ENCODE assay signal across 2 cellular contexts in the genomic region with DNA sequence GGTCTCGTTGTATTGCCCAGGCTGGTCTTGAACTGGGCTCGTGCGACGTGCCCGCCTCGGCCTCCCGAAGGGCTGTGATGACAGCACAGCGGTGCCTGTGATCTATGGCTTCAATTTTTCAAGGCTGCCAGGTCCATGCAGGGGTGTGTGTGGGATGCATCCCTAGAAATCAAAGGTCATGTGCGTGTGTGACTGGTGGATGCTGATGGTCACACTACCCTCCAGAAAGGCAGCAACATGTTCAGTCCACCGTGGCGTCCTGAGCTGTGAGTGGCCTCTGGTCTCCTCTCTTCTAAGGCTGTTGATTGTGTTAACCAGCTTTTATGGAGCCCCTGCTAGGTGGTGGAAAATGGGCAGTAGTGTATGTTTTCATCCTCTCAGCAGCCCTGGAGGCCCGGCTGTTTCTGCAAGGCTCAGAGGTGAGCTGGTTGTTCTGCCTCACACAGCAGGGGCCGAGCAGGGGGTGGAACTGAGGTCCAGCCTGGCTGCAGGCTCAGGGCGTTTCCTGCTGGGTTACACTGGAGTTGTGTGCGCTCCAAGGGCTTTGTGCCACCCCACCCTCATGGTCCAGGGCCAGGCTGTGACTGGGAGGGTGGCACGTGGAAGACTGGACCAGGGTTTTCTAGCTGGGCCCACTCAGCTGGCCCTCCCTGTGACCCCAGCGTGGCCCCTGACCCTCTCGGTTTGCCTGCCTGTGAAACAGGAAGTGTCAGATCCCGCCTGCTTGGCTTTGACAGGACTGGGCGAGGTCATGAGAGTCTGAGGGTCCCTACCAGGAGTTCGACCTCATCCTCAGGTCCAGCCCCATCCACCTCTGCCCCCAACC.
TF ChIP-seq lines count a peak whose summit lies in the region.

No MANE protein-coding gene starts in this region.

TF ChIP-seq in GM23338, 12 proteins besides CTCF, POLR2A, EP300 and RAD21 (continued from another document):
- TF ChIP-seq, protein P1, sequence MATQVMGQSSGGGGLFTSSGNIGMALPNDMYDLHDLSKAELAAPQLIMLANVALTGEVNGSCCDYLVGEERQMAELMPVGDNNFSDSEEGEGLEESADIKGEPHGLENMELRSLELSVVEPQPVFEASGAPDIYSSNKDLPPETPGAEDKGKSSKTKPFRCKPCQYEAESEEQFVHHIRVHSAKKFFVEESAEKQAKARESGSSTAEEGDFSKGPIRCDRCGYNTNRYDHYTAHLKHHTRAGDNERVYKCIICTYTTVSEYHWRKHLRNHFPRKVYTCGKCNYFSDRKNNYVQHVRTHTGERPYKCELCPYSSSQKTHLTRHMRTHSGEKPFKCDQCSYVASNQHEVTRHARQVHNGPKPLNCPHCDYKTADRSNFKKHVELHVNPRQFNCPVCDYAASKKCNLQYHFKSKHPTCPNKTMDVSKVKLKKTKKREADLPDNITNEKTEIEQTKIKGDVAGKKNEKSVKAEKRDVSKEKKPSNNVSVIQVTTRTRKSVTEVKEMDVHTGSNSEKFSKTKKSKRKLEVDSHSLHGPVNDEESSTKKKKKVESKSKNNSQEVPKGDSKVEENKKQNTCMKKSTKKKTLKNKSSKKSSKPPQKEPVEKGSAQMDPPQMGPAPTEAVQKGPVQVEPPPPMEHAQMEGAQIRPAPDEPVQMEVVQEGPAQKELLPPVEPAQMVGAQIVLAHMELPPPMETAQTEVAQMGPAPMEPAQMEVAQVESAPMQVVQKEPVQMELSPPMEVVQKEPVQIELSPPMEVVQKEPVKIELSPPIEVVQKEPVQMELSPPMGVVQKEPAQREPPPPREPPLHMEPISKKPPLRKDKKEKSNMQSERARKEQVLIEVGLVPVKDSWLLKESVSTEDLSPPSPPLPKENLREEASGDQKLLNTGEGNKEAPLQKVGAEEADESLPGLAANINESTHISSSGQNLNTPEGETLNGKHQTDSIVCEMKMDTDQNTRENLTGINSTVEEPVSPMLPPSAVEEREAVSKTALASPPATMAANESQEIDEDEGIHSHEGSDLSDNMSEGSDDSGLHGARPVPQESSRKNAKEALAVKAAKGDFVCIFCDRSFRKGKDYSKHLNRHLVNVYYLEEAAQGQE (IDR thresholded peaks at IDR 0.05; ENCODE audit: unreplicated experiment): no peak
- TF ChIP-seq POLR2AphosphoS5 (IDR thresholded peaks at IDR 0.05; ENCODE audit: low read depth) (no peak), EZH2phosphoT487 (IDR thresholded peaks at IDR 0.05; ENCODE audit: unreplicated experiment) (no peak), ZNF114 (CRISPR knock-in tag; IDR thresholded peaks at IDR 0.05) (no peak), CREB1 (CRISPR knock-in tag; IDR thresholded peaks at IDR 0.05; ENCODE audit: low read depth) (no peak)
TF ChIP-seq in GM23338: peak in this region for 0.

TF ChIP-seq in HepG2, 621 proteins besides CTCF, POLR2A, EP300 and RAD21 (continued from another document and continues in another):
- TF ChIP-seq, protein P2, sequence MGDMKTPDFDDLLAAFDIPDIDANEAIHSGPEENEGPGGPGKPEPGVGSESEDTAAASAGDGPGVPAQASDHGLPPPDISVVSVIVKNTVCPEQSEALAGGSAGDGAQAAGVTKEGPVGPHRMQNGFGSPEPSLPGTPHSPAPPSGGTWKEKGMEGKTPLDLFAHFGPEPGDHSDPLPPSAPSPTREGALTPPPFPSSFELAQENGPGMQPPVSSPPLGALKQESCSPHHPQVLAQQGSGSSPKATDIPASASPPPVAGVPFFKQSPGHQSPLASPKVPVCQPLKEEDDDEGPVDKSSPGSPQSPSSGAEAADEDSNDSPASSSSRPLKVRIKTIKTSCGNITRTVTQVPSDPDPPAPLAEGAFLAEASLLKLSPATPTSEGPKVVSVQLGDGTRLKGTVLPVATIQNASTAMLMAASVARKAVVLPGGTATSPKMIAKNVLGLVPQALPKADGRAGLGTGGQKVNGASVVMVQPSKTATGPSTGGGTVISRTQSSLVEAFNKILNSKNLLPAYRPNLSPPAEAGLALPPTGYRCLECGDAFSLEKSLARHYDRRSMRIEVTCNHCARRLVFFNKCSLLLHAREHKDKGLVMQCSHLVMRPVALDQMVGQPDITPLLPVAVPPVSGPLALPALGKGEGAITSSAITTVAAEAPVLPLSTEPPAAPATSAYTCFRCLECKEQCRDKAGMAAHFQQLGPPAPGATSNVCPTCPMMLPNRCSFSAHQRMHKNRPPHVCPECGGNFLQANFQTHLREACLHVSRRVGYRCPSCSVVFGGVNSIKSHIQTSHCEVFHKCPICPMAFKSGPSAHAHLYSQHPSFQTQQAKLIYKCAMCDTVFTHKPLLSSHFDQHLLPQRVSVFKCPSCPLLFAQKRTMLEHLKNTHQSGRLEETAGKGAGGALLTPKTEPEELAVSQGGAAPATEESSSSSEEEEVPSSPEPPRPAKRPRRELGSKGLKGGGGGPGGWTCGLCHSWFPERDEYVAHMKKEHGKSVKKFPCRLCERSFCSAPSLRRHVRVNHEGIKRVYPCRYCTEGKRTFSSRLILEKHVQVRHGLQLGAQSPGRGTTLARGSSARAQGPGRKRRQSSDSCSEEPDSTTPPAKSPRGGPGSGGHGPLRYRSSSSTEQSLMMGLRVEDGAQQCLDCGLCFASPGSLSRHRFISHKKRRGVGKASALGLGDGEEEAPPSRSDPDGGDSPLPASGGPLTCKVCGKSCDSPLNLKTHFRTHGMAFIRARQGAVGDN (CRISPR knock-in tag; IDR thresholded peaks at IDR 0.05): peak; percentile 76
- TF ChIP-seq ZNF496 (CRISPR knock-in tag; IDR thresholded peaks at IDR 0.05; ENCODE audit: insufficient replicate concordance): no peak
- TF ChIP-seq ZNF292 (CRISPR knock-in tag; IDR thresholded peaks at IDR 0.05; ENCODE audit: borderline replicate concordance, low read depth): 0 out of 2 replicates have a peak, but pooled peaks have one; percentile 17
- 0 out of 2 replicates have a peak, but pooled peaks have one; percentile 29 for TF ChIP-seq ZNF609 (CRISPR knock-in tag; IDR thresholded peaks at IDR 0.05; ENCODE audit: borderline replicate concordance)
- no peak for TF ChIP-seq THRA (CRISPR knock-in tag; IDR thresholded peaks at IDR 0.05; ENCODE audit: borderline replicate concordance)
- peak; percentile 39 for TF ChIP-seq ZNF18 (CRISPR knock-in tag; IDR thresholded peaks at IDR 0.05; ENCODE audit: insufficient replicate concordance)
- peak; percentile 92 for TF ChIP-seq ZSCAN25 (CRISPR knock-in tag; IDR thresholded peaks at IDR 0.05)
- no peak for TF ChIP-seq ZNF550 (CRISPR knock-in tag; IDR thresholded peaks at IDR 0.05; ENCODE audit: borderline replicate concordance)
- TF ChIP-seq ELF1 (CRISPR knock-in tag; IDR thresholded peaks at IDR 0.05): peak; percentile 25; the same call in 1 of the 2 replicates
- TF ChIP-seq ZNF407 (CRISPR knock-in tag; IDR thresholded peaks at IDR 0.05; ENCODE audit: not compliant biosample characterization): no peak
- no peak for TF ChIP-seq BATF2 (CRISPR knock-in tag; IDR thresholded peaks at IDR 0.05)
- TF ChIP-seq ZNF138 (CRISPR knock-in tag; IDR thresholded peaks at IDR 0.05; ENCODE audit: low read depth): peak; percentile 50; the same call in 1 of the 2 replicates
- TF ChIP-seq HNF4A (CRISPR knock-in tag; IDR thresholded peaks at IDR 0.05): peak; percentile 41
